Comparison of ENCODE assay signal across 3 cellular contexts in the genomic region with DNA sequence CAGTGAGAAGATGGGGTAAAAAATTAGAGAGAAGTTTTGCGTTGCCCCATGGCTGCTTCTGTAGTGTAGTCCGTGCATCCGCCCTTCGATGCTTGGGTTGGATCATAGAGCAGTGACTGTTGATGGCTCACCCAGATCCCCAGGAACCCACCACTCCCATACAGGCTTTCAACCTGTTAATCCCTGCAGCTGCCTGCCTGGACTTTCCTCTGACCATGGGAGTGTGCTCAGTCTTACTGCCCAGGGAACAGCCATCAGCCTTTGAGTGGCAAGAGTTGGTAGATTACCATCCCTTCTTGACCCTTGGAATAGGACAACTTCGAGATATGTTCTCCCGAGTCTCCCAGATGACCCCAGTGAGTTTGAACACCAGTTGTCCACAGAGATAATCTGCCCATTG.
"Had no signal": no experiment of that assay in that cellular context is flagged by ENCODE, and none has a peak within 500 bp of the region (broad histone marks: within the 10 kb centered on the region; RNA-seq: fewer than 3 reads in every experiment).

No MANE protein-coding gene starts in this region.

- DNase-seq: GDM1, GF-D8 had no signal

- H3K4me3 ChIP-seq: GM12878 had no signal

- ATAC-seq: GM12878 had no signal
